8 cellular contexts compared by ENCODE assay signal in genomic region chr2:15943914-15944313, GRCh38. TPM values are rescaled to one million over a fixed set of nuclear protein-coding genes. Genes with fewer than 3 reads are reported as not detected.
DNase-seq lines count a peak whose midpoint lies in the region; ATAC-seq and TF ChIP-seq lines count a peak whose summit lies in the region.

No MANE protein-coding gene starts in this region.

- peaks cover 5% of the 10 kb centered on the region for H3K27me3 Mint-ChIP-seq in endodermal cell (ENCODE audit: insufficient read depth)

- H3K36me3 Mint-ChIP-seq in endodermal cell (ENCODE audit: low read depth) = peaks cover 57% of the 10 kb centered on the region

- peak overlapping the region; percentile 2 for H3K9ac ChIP-seq in endodermal cell (ENCODE audit: extremely low read depth, low read length, poor library complexity, severe bottlenecking)

- H3K4me1 ChIP-seq in endodermal cell (ENCODE audit: control insufficient read depth, insufficient read depth, low read length) = no peaks in the 10 kb centered on the region

- H3K9me3 Mint-ChIP-seq in endodermal cell = no peaks in the 10 kb centered on the region

- ATAC-seq in GM21526 (IDR thresholded peaks at IDR 0.05; ENCODE audit: low FRiP score, unreplicated experiment) (no peak), HG02759 (IDR thresholded peaks at IDR 0.05; ENCODE audit: unreplicated experiment) (no peak)

- H3K27me3 ChIP-seq in endodermal cell (ENCODE audit: control insufficient read depth, insufficient read depth, low read length, poor library complexity, severe bottlenecking) = peaks cover 6% of the 10 kb centered on the region

- DNase-seq in COLO829 (ENCODE audit: low spot score) (peak; percentile 18), NCI-H128 (lab: John Stamatoyannopoulos, UW; ENCODE audit: unreplicated experiment) (peak; percentile 10), endodermal cell (no peak), myocyte (ENCODE audit: low read depth) (peak; percentile 87), activated gamma-delta T cell treated with Interleukin-2 at 50 U/mL for 16 hours (no peak)
- no peak for DNase-seq in stimulated activated CD4-positive, alpha-beta T cell treated with anti-CD3 and anti-CD28 coated beads, Interleukin-2, amount 100 ng/mL, for 48 hours

- 30 to 31% methylated on average over 3 to 4 of the region's 4 CpGs for WGBS in endodermal cell (ENCODE audit: insufficient coverage in 1 of 2, insufficient read length in 1 of 2), 2 experiments

- H3K9me3 ChIP-seq in endodermal cell (ENCODE audit: control insufficient read depth, low read length) = no peaks in the 10 kb centered on the region

- H3K4me3 Mint-ChIP-seq in endodermal cell = peak overlapping the region; percentile 97

- peak overlapping the region; percentile 98 for H3K4me3 ChIP-seq in endodermal cell (ENCODE audit: low read length)

- peaks cover 16% of the 10 kb centered on the region for H3K4me1 Mint-ChIP-seq in endodermal cell

- H3K27ac Mint-ChIP-seq in endodermal cell = peak overlapping the region; percentile 89

- no peak overlapping the region for H3K27ac ChIP-seq in endodermal cell (ENCODE audit: low read depth, low read length)

- TF ChIP-seq CTCF in endodermal cell (conservative IDR thresholded peaks at IDR 0.05) = no peak

- H3K36me3 ChIP-seq in endodermal cell (ENCODE audit: control insufficient read depth, insufficient read depth, low read length) = peaks cover 37% of the 10 kb centered on the region

RNA-seq across cellular contexts. Expression of gene MYCN, which starts 3.6 kb away (rescaled TPM):
- total RNA-seq in endodermal cell (10 to 100 TPM; 36.8 to 52.3 TPM), myocyte (not detected in 2 replicates)
- polyA plus RNA-seq in endodermal cell (2013, experiment 1 of 2) = 75.7 TPM
- 74.7 TPM for polyA plus RNA-seq in endodermal cell (2013, experiment 2 of 2)
- not detected for polyA plus RNA-seq in myocyte (2012)

Comparison
In these comparisons a context has a peak if more than half of its experiments do, and no peak if none do; other contexts are left out.
1. DNase-seq: peak in COLO829 (single experiment), NCI-H128 (single experiment) and myocyte (single experiment); none in endodermal cell (single experiment), stimulated activated CD4-positive, alpha-beta T cell treated with anti-CD3 and anti-CD28 coated beads, Interleukin-2, amount 100 ng/mL, for 48 hours (0 of 2) and activated gamma-delta T cell treated with Interleukin-2 at 50 U/mL for 16 hours (single experiment).
2. RNA of gene MYCN, which starts 3.6 kb away (total RNA-seq): 36.8 to 52.3 TPM in endodermal cell; not detected in myocyte; every median in the first group is over 10 times any median in the second.